In the genomic region with DNA sequence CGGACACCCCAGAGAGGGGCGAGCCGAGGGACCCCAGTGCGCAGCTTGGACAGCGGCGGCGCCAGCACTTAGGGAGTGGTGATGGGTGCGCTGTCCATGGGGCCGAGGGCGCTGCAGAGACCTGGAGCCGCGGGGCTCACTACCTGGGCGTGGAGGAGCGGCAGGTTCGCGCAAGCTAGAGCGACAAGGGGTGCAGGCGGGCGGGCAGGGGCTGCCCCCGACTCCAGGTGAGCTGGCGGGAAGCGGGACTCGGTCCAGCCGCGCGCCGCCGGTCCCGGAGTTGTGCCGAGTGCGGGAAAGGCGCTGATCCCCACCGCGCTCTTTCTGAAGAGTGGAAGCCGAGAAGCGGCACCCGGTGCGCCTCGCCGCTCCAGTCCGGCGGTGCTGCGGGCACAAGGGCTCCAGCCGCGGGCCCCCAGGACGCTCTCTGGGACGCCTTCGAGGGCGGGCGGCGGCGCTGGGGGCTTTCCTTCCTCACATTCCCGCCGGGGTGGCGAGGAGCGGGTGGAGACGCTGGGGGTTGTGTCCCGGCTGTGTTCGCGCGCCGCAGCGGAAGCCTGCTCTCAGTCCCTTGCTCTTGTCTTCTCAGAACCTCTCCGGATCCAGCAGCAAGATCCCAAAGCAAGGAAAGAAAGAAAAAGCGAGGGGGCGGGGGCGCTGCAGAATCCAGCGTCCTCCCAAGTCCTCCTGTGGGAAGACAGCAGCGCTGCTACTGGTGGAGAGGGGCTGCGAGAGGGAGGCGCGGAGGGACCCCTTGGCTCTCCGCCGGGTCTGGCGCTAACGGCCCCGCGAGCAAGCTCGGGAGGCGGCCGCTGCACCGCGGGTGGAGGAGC, we compare ENCODE assay signal across 7 cellular contexts. TPM values are rescaled to one million over a fixed set of nuclear protein-coding genes. Genes with fewer than 3 reads are reported as not detected.
DNase-seq lines count a peak whose midpoint lies in the region; ATAC-seq and TF ChIP-seq lines count a peak whose summit lies in the region.

A gene with protein sequence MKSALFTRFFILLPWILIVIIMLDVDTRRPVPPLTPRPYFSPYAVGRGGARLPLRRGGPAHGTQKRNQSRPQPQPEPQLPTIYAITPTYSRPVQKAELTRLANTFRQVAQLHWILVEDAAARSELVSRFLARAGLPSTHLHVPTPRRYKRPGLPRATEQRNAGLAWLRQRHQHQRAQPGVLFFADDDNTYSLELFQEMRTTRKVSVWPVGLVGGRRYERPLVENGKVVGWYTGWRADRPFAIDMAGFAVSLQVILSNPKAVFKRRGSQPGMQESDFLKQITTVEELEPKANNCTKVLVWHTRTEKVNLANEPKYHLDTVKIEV (minus strand): TSS at position 610 of the 833 bp plus-strand sequence. CDS start 631 bp downstream, outside the sequence.

- H3K4me1 ChIP-seq in GM23248 (ENCODE audit: insufficient read depth), result no peaks in the 10 kb centered on the region

- peak within 1 kb of the TSS; percentile 78 for H2AFZ ChIP-seq in GM23248

- H3K27ac Mint-ChIP-seq in central memory CD8-positive, alpha-beta T cell (ENCODE audit: low read depth), result no peak within 1 kb of the TSS
- H3K27ac Mint-ChIP-seq in stimulated activated naive CD8-positive, alpha-beta T cell treated with anti-CD3 and anti-CD28 coated beads, Interleukin-15, Interleukin-2, amounts not matched to agents 100 ng/mL and 50 ng/mL, for 24 hours, result no peak within 1 kb of the TSS

- H3K79me2 ChIP-seq in GM23248 (ENCODE audit: insufficient read depth), result no peaks in the 10 kb centered on the region

- intact Hi-C loops in left colon (cut with DNase I, micrococcal nuclease), result no loop called here

- ATAC-seq in central memory CD8-positive, alpha-beta T cell (replicated peaks; ENCODE audit: extremely low read depth, poor library complexity, severe bottlenecking), result peak; percentile 4
- ATAC-seq in left colon, result peak; percentile 36

- TF ChIP-seq CTCF in GM12864 (IDR thresholded peaks at IDR 0.05; ENCODE audit: low read depth, low read length, missing control alignments), result no peak

- H3K36me3 ChIP-seq in GM23248 (ENCODE audit: low read depth), result no peaks in the 10 kb centered on the region

- peaks cover 3% of the 10 kb centered on the region for H3K36me3 Mint-ChIP-seq in central memory CD8-positive, alpha-beta T cell (ENCODE audit: insufficient read depth)
- H3K36me3 Mint-ChIP-seq in stimulated activated naive CD8-positive, alpha-beta T cell treated with anti-CD3 and anti-CD28 coated beads, Interleukin-15, Interleukin-2, amounts not matched to agents 100 ng/mL and 50 ng/mL, for 24 hours (ENCODE audit: low read depth), result no peaks in the 10 kb centered on the region

- H4K20me1 ChIP-seq in GM23248 (ENCODE audit: insufficient read depth), result no peaks in the 10 kb centered on the region

- peaks cover 70% of the 10 kb centered on the region for H3K27me3 Mint-ChIP-seq in central memory CD8-positive, alpha-beta T cell
- peaks cover 68% of the 10 kb centered on the region for H3K27me3 Mint-ChIP-seq in stimulated activated naive CD8-positive, alpha-beta T cell treated with anti-CD3 and anti-CD28 coated beads, Interleukin-15, Interleukin-2, amounts not matched to agents 100 ng/mL and 50 ng/mL, for 24 hours

- peak within 1 kb of the TSS; percentile 81 for H3K4me2 ChIP-seq in GM23248 (ENCODE audit: unreplicated experiment)

- H3K9ac ChIP-seq in GM23248, result no peak within 1 kb of the TSS

- peaks cover 60% of the 10 kb centered on the region for H3K27me3 ChIP-seq in GM23248 (replicated peaks; ENCODE audit: insufficient read depth)

- H3K4me3 Mint-ChIP-seq in central memory CD8-positive, alpha-beta T cell, result peak within 1 kb of the TSS; percentile 79
- peak within 1 kb of the TSS; percentile 80 for H3K4me3 Mint-ChIP-seq in stimulated activated naive CD8-positive, alpha-beta T cell treated with anti-CD3 and anti-CD28 coated beads, Interleukin-15, Interleukin-2, amounts not matched to agents 100 ng/mL and 50 ng/mL, for 24 hours

- no peaks in the 10 kb centered on the region for H3K9me2 ChIP-seq in GM23248 (ENCODE audit: insufficient read depth)

- peak within 1 kb of the TSS; percentile 52 for H3K4me3 ChIP-seq in GM12864 (ENCODE audit: low read depth, low read length)
- peak within 1 kb of the TSS; percentile 65 for H3K4me3 ChIP-seq in GM23248

- H3K27ac ChIP-seq in GM23248, result no peak within 1 kb of the TSS

- peaks cover 13% of the 10 kb centered on the region for H3K4me1 Mint-ChIP-seq in central memory CD8-positive, alpha-beta T cell
- H3K4me1 Mint-ChIP-seq in stimulated activated naive CD8-positive, alpha-beta T cell treated with anti-CD3 and anti-CD28 coated beads, Interleukin-15, Interleukin-2, amounts not matched to agents 100 ng/mL and 50 ng/mL, for 24 hours (ENCODE audit: low read depth), result peaks cover 10% of the 10 kb centered on the region

- no peaks in the 10 kb centered on the region for H3K9me3 ChIP-seq in GM23248 (ENCODE audit: low read depth)

- no peaks in the 10 kb centered on the region for H3F3A ChIP-seq in GM23248 (ENCODE audit: insufficient read depth)

- in situ Hi-C loops in GM23248 (cut with MboI), result no loop called here

- H3K9me3 Mint-ChIP-seq in central memory CD8-positive, alpha-beta T cell, result no peaks in the 10 kb centered on the region
- H3K9me3 Mint-ChIP-seq in stimulated activated naive CD8-positive, alpha-beta T cell treated with anti-CD3 and anti-CD28 coated beads, Interleukin-15, Interleukin-2, amounts not matched to agents 100 ng/mL and 50 ng/mL, for 24 hours, result no peaks in the 10 kb centered on the region

- DNase-seq in GM12864 (ENCODE audit: low read depth) (no peak), GM23248 (peak; percentile 52), NCI-H524 treated with DMSO at 0.1 percent for 48 hours (lab: John Stamatoyannopoulos, UW) (peak; percentile 16), left colon (peak in 1 of 2 donors; percentile 6), DMS153 treated with DMSO at 0.1 percent for 48 hours (lab: John Stamatoyannopoulos, UW; ENCODE audit: unreplicated experiment) (no peak)
- DNase-seq in central memory CD8-positive, alpha-beta T cell (ENCODE audit: low spot score in 2 of 2), result no peak

- 2% methylated on average over 68 to 71 of the region's 83 CpGs for WGBS in GM23248 (ENCODE audit: low coverage in 1 of 2, low lambda C conversion rate in 2 of 2, missing lambda C conversion rate in 2 of 2), 2 experiments

RNA-seq across cellular contexts. Expression of the gene that starts here (rescaled TPM):
- not detected in 2 replicates for total RNA-seq in GM23248 (2014; rRNA removed; shearing (Covaris generic))
- 0.22 and 0.34 TPM in 2 replicates for polyA plus RNA-seq in GM23248 (2016; fragmentation: Nextera tagmentation; extraction: Ambion mirVana)
- total RNA-seq in left colon, result not detected

Comparison
In these comparisons a context has a peak if more than half of its experiments do, and no peak if none do; other contexts are left out.
1. Peak in DNase-seq, H3K4me3 ChIP-seq and H3K4me2 ChIP-seq in GM23248; RNA of the gene not detected or under 1 TPM.
2. Peak in ATAC-seq in left colon; RNA of the gene not detected or under 1 TPM.